10 cellular contexts compared by ENCODE assay signal in genomic region chr20:57629441-57629840, GRCh38. TPM values are rescaled to one million over a fixed set of nuclear protein-coding genes. Genes with fewer than 3 reads are reported as not detected.
DNase-seq lines count a peak whose midpoint lies in the region; ATAC-seq and TF ChIP-seq lines count a peak whose summit lies in the region.
"Not testable (repeated sequence)": the region's sequence is repeated elsewhere in the genome, so short reads cannot be mapped to it uniquely, and the experiment has no call there.
"Had no signal": no experiment of that assay in that cellular context is flagged by ENCODE, and none has a peak within 500 bp of the region (broad histone marks: within the 10 kb centered on the region; RNA-seq: fewer than 3 reads in every experiment).

No MANE protein-coding gene starts in this region.

- peak in 2 of 3 donors; percentile 24 to 25 for DNase-seq in CD4-positive, CD25-positive, alpha-beta regulatory T cell
- not testable (repeated sequence) for DNase-seq in activated B cell treated with CpG ODN at 0.5 μM for 24 hours; effector memory CD8-positive, alpha-beta T cell
- peak; percentile 71 for DNase-seq in activated CD8-positive, alpha-beta memory T cell treated with anti-CD3 and anti-CD28 coated beads, Interleukin-2, amount 50 U/mL, for 48 hours
- peak in 6 of 9 donors; percentile 32 to 52 (median 44) for DNase-seq in naive thymus-derived CD4-positive, alpha-beta T cell
- DNase-seq in stimulated activated CD4-positive, alpha-beta T cell treated with anti-CD3 and anti-CD28 coated beads, Interleukin-1b, Interleukin-23, amount 100 ng/mL, for 48 hours: peak; percentile 61
- peak; percentile 43 for DNase-seq in testis

- H3K36me3 ChIP-seq in CD4-positive, CD25-positive, alpha-beta regulatory T cell (ENCODE audit: control insufficient read depth, insufficient read depth, low read length); naive thymus-derived CD4-positive, alpha-beta T cell (ENCODE audit: control insufficient read depth in 2 of 3, insufficient read depth in 3 of 3, low read length in 3 of 3); testis (ENCODE audit: low read depth, missing control alignments): not testable (repeated sequence)

- H3K4me3 Mint-ChIP-seq in CD4-positive, CD25-positive, alpha-beta regulatory T cell: peak overlapping the region; percentile 89 to 94 (median 91)
- peak overlapping the region; percentile 88 for H3K4me3 Mint-ChIP-seq in activated B cell treated with CpG ODN at 0.5 μM for 24 hours
- peak overlapping the region; percentile 95 for H3K4me3 Mint-ChIP-seq in activated naive CD4-positive, alpha-beta T cell treated with anti-CD3 and anti-CD28 coated beads, Interleukin-2, amount 50 U/mL, for 24 hours
- peak overlapping the region; percentile 71 to 80 for H3K4me3 Mint-ChIP-seq in effector memory CD8-positive, alpha-beta T cell
- peak overlapping the region; percentile 86 to 99 (median 94) for H3K4me3 Mint-ChIP-seq in naive thymus-derived CD4-positive, alpha-beta T cell

- H3K4me1 Mint-ChIP-seq in CD4-positive, CD25-positive, alpha-beta regulatory T cell: peaks cover 22 to 72% (median 44%) of the 10 kb centered on the region in 4 donors
- H3K4me1 Mint-ChIP-seq in activated B cell treated with CpG ODN at 0.5 μM for 24 hours: peaks cover 39% of the 10 kb centered on the region
- H3K4me1 Mint-ChIP-seq in activated naive CD4-positive, alpha-beta T cell treated with anti-CD3 and anti-CD28 coated beads, Interleukin-2, amount 50 U/mL, for 24 hours: peaks cover 78% of the 10 kb centered on the region
- peaks cover 48 to 52% of the 10 kb centered on the region in 2 donors for H3K4me1 Mint-ChIP-seq in effector memory CD8-positive, alpha-beta T cell (ENCODE audit: low read depth in 2 of 2)
- H3K4me1 Mint-ChIP-seq in naive thymus-derived CD4-positive, alpha-beta T cell: peaks cover 49 to 94% (median 84%) of the 10 kb centered on the region in 7 donors

- not testable (repeated sequence) for ATAC-seq in CD4-positive, CD25-positive, alpha-beta regulatory T cell (ENCODE audit: low read depth in 2 of 2); activated B cell treated with CpG ODN at 0.5 μM for 24 hours (ENCODE audit: low read depth); effector memory CD8-positive, alpha-beta T cell (replicated peaks); naive thymus-derived CD4-positive, alpha-beta T cell

- not testable (repeated sequence) for TF ChIP-seq POLR2A in testis (IDR thresholded peaks at IDR 0.05)

- CTCF ChIA-PET in activated B cell treated with CpG ODN at 0.5 μM for 24 hours (lab: Charles Lee): interaction anchor here (0.8 to 5.0 kb wide), 5 partner anchors 8 to 51 kb away, joined by 3 to 30 read pairs (median 7); partner anchors contain the start of gene ZBP1
- CTCF ChIA-PET in naive thymus-derived CD4-positive, alpha-beta T cell (lab: Charles Lee): interaction anchor here (0.7 to 4.8 kb wide), 9 partner anchors 9 to 586 kb away, joined by 3 to 38 read pairs (median 5); partner anchors contain the start of gene ZBP1

- not testable (repeated sequence) for TF ChIP-seq CTCF in activated B cell treated with CpG ODN at 0.5 μM for 24 hours (IDR thresholded peaks at IDR 0.05); testis (IDR thresholded peaks at IDR 0.05)

- peaks cover 54% of the 10 kb centered on the region for H3K4me1 ChIP-seq in CD4-positive, CD25-positive, alpha-beta regulatory T cell (ENCODE audit: control insufficient read depth, insufficient read depth, low read length, poor library complexity, severe bottlenecking)
- H3K4me1 ChIP-seq in naive thymus-derived CD4-positive, alpha-beta T cell (ENCODE audit: control insufficient read depth in 2 of 2, insufficient read depth in 2 of 2, low read length in 2 of 2): peaks cover 46 to 59% of the 10 kb centered on the region in 2 donors
- not testable (repeated sequence) for H3K4me1 ChIP-seq in testis

- not testable (repeated sequence) for H3K36me3 Mint-ChIP-seq in CD4-positive, CD25-positive, alpha-beta regulatory T cell; effector memory CD8-positive, alpha-beta T cell (ENCODE audit: insufficient read depth)
- peaks cover 25% of the 10 kb centered on the region for H3K36me3 Mint-ChIP-seq in activated B cell treated with CpG ODN at 0.5 μM for 24 hours (ENCODE audit: low read depth)
- peaks cover 12% of the 10 kb centered on the region for H3K36me3 Mint-ChIP-seq in activated naive CD4-positive, alpha-beta T cell treated with anti-CD3 and anti-CD28 coated beads, Interleukin-2, amount 50 U/mL, for 24 hours
- H3K36me3 Mint-ChIP-seq in naive thymus-derived CD4-positive, alpha-beta T cell: peaks cover 6 to 32% (median 21%) of the 10 kb centered on the region in 5 donors

- peak overlapping the region; percentile 70 for H3K4me3 ChIP-seq in CD4-positive, CD25-positive, alpha-beta regulatory T cell (ENCODE audit: low read depth, low read length)
- H3K4me3 ChIP-seq in naive thymus-derived CD4-positive, alpha-beta T cell (ENCODE audit: low read length): peak overlapping the region; percentile 50
- H3K4me3 ChIP-seq in testis: peak overlapping the region; percentile 25 to 29

- WGBS in testis, 2 donors: 60 to 70% methylated on average over 6 of the region's 6 CpGs

- not testable (repeated sequence) for H3K27me3 Mint-ChIP-seq in CD4-positive, CD25-positive, alpha-beta regulatory T cell; activated naive CD4-positive, alpha-beta T cell treated with anti-CD3 and anti-CD28 coated beads, Interleukin-2, amount 50 U/mL, for 24 hours
- peaks cover 21% of the 10 kb centered on the region for H3K27me3 Mint-ChIP-seq in activated B cell treated with CpG ODN at 0.5 μM for 24 hours
- peaks cover under 1 to 15% of the 10 kb centered on the region in 2 donors for H3K27me3 Mint-ChIP-seq in effector memory CD8-positive, alpha-beta T cell
- H3K27me3 Mint-ChIP-seq in naive thymus-derived CD4-positive, alpha-beta T cell: peaks cover 0 to 55% (median 0%) of the 10 kb centered on the region in 5 donors

- not testable (repeated sequence) for H3K9me3 ChIP-seq in CD4-positive, CD25-positive, alpha-beta regulatory T cell (ENCODE audit: control insufficient read depth in 2 of 2, low read length in 2 of 2); testis
- peaks cover 0 to 11% (median 10%) of the 10 kb centered on the region in 3 experiments for H3K9me3 ChIP-seq in naive thymus-derived CD4-positive, alpha-beta T cell (ENCODE audit: control insufficient read depth in 2 of 3, low read length in 3 of 3)

- H3K27ac Mint-ChIP-seq in CD4-positive, CD25-positive, alpha-beta regulatory T cell: peak overlapping the region; percentile 95 to 96 (median 96)
- peak overlapping the region; percentile 89 for H3K27ac Mint-ChIP-seq in activated B cell treated with CpG ODN at 0.5 μM for 24 hours
- H3K27ac Mint-ChIP-seq in activated naive CD4-positive, alpha-beta T cell treated with anti-CD3 and anti-CD28 coated beads, Interleukin-2, amount 50 U/mL, for 24 hours: peak overlapping the region; percentile 88
- H3K27ac Mint-ChIP-seq in effector memory CD8-positive, alpha-beta T cell: peak overlapping the region; percentile 94 to 98
- H3K27ac Mint-ChIP-seq in naive thymus-derived CD4-positive, alpha-beta T cell: peak overlapping the region; percentile 73 to 100 (median 96)

- peak overlapping the region; percentile 89 for H3K27ac ChIP-seq in CD4-positive, CD25-positive, alpha-beta regulatory T cell (ENCODE audit: insufficient read depth, low read length, poor library complexity, severe bottlenecking)
- H3K27ac ChIP-seq in naive thymus-derived CD4-positive, alpha-beta T cell (ENCODE audit: low read depth, low read length): peak overlapping the region; percentile 83
- H3K27ac ChIP-seq in testis: not testable (repeated sequence)

- POLR2A ChIA-PET in activated B cell treated with CpG ODN at 0.5 μM for 24 hours (lab: Charles Lee): interaction anchor here (0.5 to 5.3 kb wide), 18 partner anchors 10 to 759 kb away, joined by 3 to 188 read pairs (median 5); partner anchors contain the start of genes PMEPA1, RBM38, VAPB and ZBP1
- POLR2A ChIA-PET in naive thymus-derived CD4-positive, alpha-beta T cell (lab: Charles Lee): interaction anchor here (0.9 to 6.8 kb wide), 11 partner anchors 10 to 1021 kb away, joined by 3 to 175 read pairs (median 6); partner anchors contain the start of genes PMEPA1, STX16 and ZBP1

- H3K9me3 Mint-ChIP-seq in CD4-positive, CD25-positive, alpha-beta regulatory T cell; activated B cell treated with CpG ODN at 0.5 μM for 24 hours; activated naive CD4-positive, alpha-beta T cell treated with anti-CD3 and anti-CD28 coated beads, Interleukin-2, amount 50 U/mL, for 24 hours; effector memory CD8-positive, alpha-beta T cell: not testable (repeated sequence)
- H3K9me3 Mint-ChIP-seq in naive thymus-derived CD4-positive, alpha-beta T cell: peaks cover under 1 to 29% (median 19%) of the 10 kb centered on the region in 11 donors

- not testable (repeated sequence) for H3K27me3 ChIP-seq in CD4-positive, CD25-positive, alpha-beta regulatory T cell (ENCODE audit: control insufficient read depth, insufficient read depth, low read length); naive thymus-derived CD4-positive, alpha-beta T cell (ENCODE audit: control insufficient read depth in 2 of 2, insufficient read depth in 2 of 2, low read length in 2 of 2); testis

- intact Hi-C loops in activated B cell treated with CpG ODN at 0.5 μM for 24 hours (cut with micrococcal nuclease): loop anchor here (2.0 to 10.0 kb wide), 4 partner anchors 51 to 1495 kb away; partner anchors contain the start of gene PMEPA1
- intact Hi-C loops in naive thymus-derived CD4-positive, alpha-beta T cell (cut with micrococcal nuclease): loop anchor here (1.0 to 10.0 kb wide), 5 partner anchors 25 to 1265 kb away; partner anchors contain the start of genes RAB22A (in 1 of the 2), STX16 (in 1 of the 2) and VAPB (in 1 of the 2)
- intact Hi-C loops in testis (cut with DNase I; ENCODE audit: low total_unique reads): not testable (repeated sequence)

RNA-seq across cellular contexts. Expression of gene ZBP1, which starts 9.2 kb away (rescaled TPM):
- total RNA-seq in CD4-positive, CD25-positive, alpha-beta regulatory T cell: 67.0 TPM
- 10 to 100 TPM; 12.4 to 33.1 (median 20.3) TPM for polyA plus RNA-seq in CD4-positive, CD25-positive, alpha-beta regulatory T cell
- 16.5 and 17.8 TPM in 2 replicates for total RNA-seq in activated B cell treated with CpG ODN at 0.5 μM for 24 hours
- 10 to 100 TPM in 4 of 5 experiments, 1 to 10 TPM in 1; 9.4 to 27.9 (median 14.2) TPM for total RNA-seq in naive thymus-derived CD4-positive, alpha-beta T cell
- polyA plus RNA-seq in naive thymus-derived CD4-positive, alpha-beta T cell: 1 to 10 TPM; 5.9 to 7.2 TPM
- total RNA-seq in testis: under 1 TPM in 1 of 2 donors, not detected in 1; 0.31 TPM
- polyA plus RNA-seq in testis (ENCODE audit: insufficient read depth, low read depth, low replicate concordance): 0.66 TPM
- total RNA-seq: GM23248, MCF 10A had no signal
- polyA plus RNA-seq: GM23248 had no signal

Comparison
In these comparisons a context has a peak if more than half of its experiments do, and no peak if none do; other contexts are left out.
1. RNA of gene ZBP1, which starts 9.2 kb away (total RNA-seq): 67.0 TPM in CD4-positive, CD25-positive, alpha-beta regulatory T cell (single experiment), 16.5 to 17.8 TPM in activated B cell treated with CpG ODN at 0.5 μM for 24 hours and 9.4 to 27.9 TPM in naive thymus-derived CD4-positive, alpha-beta T cell; 0.31 TPM in testis; every median in the first group is over 4 times any median in the second.
2. Peak in every context shown above with its lines, with median percentiles within 50 percentile points of each other: H3K4me3 ChIP-seq, H3K27ac Mint-ChIP-seq and H3K4me3 Mint-ChIP-seq.